14 cellular contexts compared by ENCODE assay signal in genomic region chr12:90618606-90619005, GRCh38.
DNase-seq lines count a peak whose midpoint lies in the region; ATAC-seq and TF ChIP-seq lines count a peak whose summit lies in the region.
"Had no signal": no experiment of that assay in that cellular context is flagged by ENCODE, and none has a peak within 500 bp of the region (broad histone marks: within the 10 kb centered on the region; RNA-seq: fewer than 3 reads in every experiment).

No MANE protein-coding gene starts in this region.

- H2AK5ac ChIP-seq in IMR-90 (ENCODE audit: low read depth, low read length) = no peak overlapping the region

- no peak overlapping the region for H4K8ac ChIP-seq in IMR-90 (ENCODE audit: low read depth in 2 of 2, low read length in 2 of 2)

- no peak overlapping the region for H3K27ac ChIP-seq in IMR-90 (ENCODE audit: insufficient read depth, low read length)

- no peaks in the 10 kb centered on the region for H3K9me3 ChIP-seq in IMR-90 (ENCODE audit: control insufficient read depth, insufficient read depth, low read length)
- H3K9me3 ChIP-seq: Caco-2 had no signal

- no peak overlapping the region for H3K56ac ChIP-seq in IMR-90 (ENCODE audit: extremely low read depth, insufficient read depth, low read length)

- ATAC-seq in IMR-90 (ENCODE audit: low read depth) = peak; percentile 52
- ATAC-seq in GM21447 (IDR thresholded peaks at IDR 0.05; ENCODE audit: unreplicated experiment) = no peak
- ATAC-seq in GM18511 (IDR thresholded peaks at IDR 0.05; ENCODE audit: unreplicated experiment) = no peak

- H4K91ac ChIP-seq in IMR-90 (ENCODE audit: insufficient read depth, low read depth, low read length) = no peak overlapping the region

- H3K79me1 ChIP-seq in IMR-90 (ENCODE audit: low read depth in 1 of 2, low read length in 2 of 2) = no peaks in the 10 kb centered on the region

- no peak overlapping the region for H3K4ac ChIP-seq in IMR-90 (ENCODE audit: low read depth, low read length)

- H3K4me2 ChIP-seq in IMR-90 (ENCODE audit: low read depth, low read length) = no peak overlapping the region

- no peak overlapping the region for H2AFZ ChIP-seq in IMR-90 (replicated peaks; ENCODE audit: low read length, poor library complexity)

- H2BK5ac ChIP-seq in IMR-90 (ENCODE audit: low read depth, low read length, poor library complexity, severe bottlenecking) = no peak overlapping the region

- no peaks in the 10 kb centered on the region for H4K20me1 ChIP-seq in IMR-90 (ENCODE audit: insufficient read depth, low read length)

- no peak for TF ChIP-seq RAD21 in IMR-90 (IDR thresholded peaks at IDR 0.05; ENCODE audit: low read length)

- no peaks in the 10 kb centered on the region for H3K9me1 ChIP-seq in IMR-90 (ENCODE audit: insufficient read depth, low read length)

- no TSS peak for BruUV-seq in IMR-90 (replicated peaks; lab: Mats Ljungman, UMichigan)

- TF ChIP-seq CTCF in IMR-90 (conservative IDR thresholded peaks at IDR 0.05; ENCODE audit: low read depth, low read length) = no peak

- in situ Hi-C loops in IMR-90 (cut with MboI; ENCODE audit: low sequenced_read_pairs) = no loop called here

- dilution Hi-C loops in IMR-90 (cut with HindIII; ENCODE audit: low sequenced_read_pairs, unreplicated experiment) = no loop called here

- H3K18ac ChIP-seq in IMR-90 (ENCODE audit: low read depth, low read length) = no peak overlapping the region

- no peak overlapping the region for H3K14ac ChIP-seq in IMR-90 (replicated peaks; ENCODE audit: low read depth, low read length)

- no peak overlapping the region for H3K9ac ChIP-seq in IMR-90 (ENCODE audit: low read depth, low read length)

- CTCF ChIA-PET in IMR-90 (lab: Yijun Ruan, JAX) = interaction anchor here (0.7 kb wide), 1 partner anchor 21 kb away, joined by 4 read pairs; no protein-coding TSS in a partner anchor

- intact Hi-C loops in IMR-90 (cut with micrococcal nuclease) = no loop called here

- peaks cover 6% of the 10 kb centered on the region for H3K4me1 ChIP-seq in IMR-90 (ENCODE audit: control insufficient read depth, insufficient read depth, low read length)
- H3K4me1 ChIP-seq: Caco-2 had no signal

- TF ChIP-seq POLR2A in IMR-90 (IDR thresholded peaks at IDR 0.05; ENCODE audit: low read depth, low read length) = no peak

- no peaks in the 10 kb centered on the region for H3K36me3 ChIP-seq in IMR-90 (ENCODE audit: control insufficient read depth, insufficient read depth, low read length)

- peak; percentile 16 for DNase-seq in IMR-90
- DNase-seq in dermis microvascular lymphatic vessel endothelial cell (ENCODE audit: low read depth in 2 of 2) = peak; percentile 64 to 70
- DNase-seq in glomerular endothelial cell (ENCODE audit: extremely low read depth, low read depth, low spot score) = peak; percentile 4
- DNase-seq in NCI-H2029 (lab: John Stamatoyannopoulos, UW) = no peak
- no peak for DNase-seq in AML-193 (lab: John Stamatoyannopoulos, UW)
- DNase-seq: Caco-2, DMS53, NCI-H1048, NCI-H1694 treated with DMSO at 0.1 percent for 48 hours, NCI-H2171 treated with DMSO at 0.1 percent for 48 hours, NCI-H774, SIG-M5 had no signal

- H2AK9ac ChIP-seq in IMR-90 (replicated peaks; ENCODE audit: low read depth, low read length, poor library complexity) = no peak overlapping the region

- no peak overlapping the region for H2BK20ac ChIP-seq in IMR-90 (ENCODE audit: low read depth, low read length)

- POLR2A ChIA-PET in IMR-90 (lab: Charles Lee; ENCODE audit: unreplicated experiment) = interaction anchor here (0.6 kb wide), 1 partner anchor 651 kb away, joined by 3 read pairs; no protein-coding TSS in a partner anchor

- H3K27me3 ChIP-seq in IMR-90 (ENCODE audit: control insufficient read depth, insufficient read depth, low read length) = no peaks in the 10 kb centered on the region

- no peak overlapping the region for H3K4me3 ChIP-seq in IMR-90 (ENCODE audit: insufficient read depth, low read depth, low read length)

- H2BK120ac ChIP-seq in IMR-90 (ENCODE audit: low read depth, low read length) = no peak overlapping the region

- no peak overlapping the region for H2BK15ac ChIP-seq in IMR-90 (ENCODE audit: low read depth, low read length)

- H4K5ac ChIP-seq in IMR-90 (ENCODE audit: low read depth, low read length) = no peak overlapping the region

- no peak overlapping the region for H3K23ac ChIP-seq in IMR-90 (ENCODE audit: low read depth, low read length)

TF ChIP-seq in IMR-90, 13 proteins besides CTCF, POLR2A, EP300 and RAD21:
- TF ChIP-seq CEBPB (IDR thresholded peaks at IDR 0.05; ENCODE audit: low read depth, low read length) (no peak), ELK1 (IDR thresholded peaks at IDR 0.05; ENCODE audit: borderline replicate concordance, low read depth, low read length) (no peak), BHLHE40 (IDR thresholded peaks at IDR 0.05; ENCODE audit: low read depth, low read length) (no peak), CHD1 (IDR thresholded peaks at IDR 0.05; ENCODE audit: low read depth, low read length) (no peak), RCOR1 (IDR thresholded peaks at IDR 0.05; ENCODE audit: insufficient replicate concordance, low read length) (no peak), MAZ (IDR thresholded peaks at IDR 0.05; ENCODE audit: borderline replicate concordance, low read depth, low read length) (no peak), MAFK (IDR thresholded peaks at IDR 0.05; ENCODE audit: low read depth, low read length) (no peak), MXI1 (IDR thresholded peaks at IDR 0.05; ENCODE audit: borderline replicate concordance, low read depth, low read length) (no peak), USF2 (IDR thresholded peaks at IDR 0.05; ENCODE audit: low read depth, low read length) (no peak), FOS (IDR thresholded peaks at IDR 0.05; ENCODE audit: low read depth, low read length) (no peak)

Comparison
In these comparisons a context has a peak if more than half of its experiments do, and no peak if none do; other contexts are left out.
1. DNase-seq: peak in IMR-90 (single experiment), dermis microvascular lymphatic vessel endothelial cell (2 of 2) and glomerular endothelial cell (single experiment); none in NCI-H2029 (single experiment) and AML-193 (0 of 2).